Comparison of ENCODE assay signal across 22 cellular contexts in the genomic region with DNA sequence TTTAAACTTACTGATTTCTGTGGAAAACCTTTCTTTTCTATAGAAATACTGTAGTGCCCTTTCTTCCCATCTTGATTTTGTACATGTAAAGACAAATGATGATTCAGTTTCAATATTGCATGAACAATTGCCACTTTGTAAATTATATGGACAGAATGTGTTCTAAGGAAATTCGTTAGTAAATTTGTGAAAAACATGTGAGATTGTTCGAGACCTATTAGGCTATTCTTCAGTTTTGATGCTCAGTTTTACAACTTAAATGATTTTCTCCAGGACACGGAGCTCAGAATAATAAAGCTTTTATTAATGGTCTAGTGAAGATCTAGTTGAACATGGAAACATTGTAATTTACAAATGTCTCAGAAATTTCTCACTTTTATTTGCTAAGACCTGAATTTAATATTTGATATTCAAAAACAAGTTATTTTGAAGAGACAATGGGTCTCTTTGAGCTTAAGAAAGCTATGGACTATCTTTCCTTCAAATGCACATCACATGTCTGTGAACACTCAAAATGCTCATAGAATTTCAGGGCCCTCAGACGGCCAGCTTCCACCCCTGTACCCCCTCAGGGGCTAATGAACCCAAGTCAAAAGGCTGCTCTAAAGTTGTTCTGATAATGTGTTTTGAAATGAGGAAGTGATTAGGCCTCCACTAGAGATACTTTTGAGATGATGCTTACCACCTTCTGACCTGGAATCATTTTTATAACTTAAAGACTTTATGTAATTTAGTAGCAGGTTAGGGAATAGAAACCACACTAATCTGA. TPM values are rescaled to one million over a fixed set of nuclear protein-coding genes. Genes with fewer than 3 reads are reported as not detected.
DNase-seq lines count a peak whose midpoint lies in the region; ATAC-seq, FAIRE-seq and TF ChIP-seq lines count a peak whose summit lies in the region.
"Had no signal": no experiment of that assay in that cellular context is flagged by ENCODE, and none has a peak within 500 bp of the region (broad histone marks: within the 10 kb centered on the region; RNA-seq: fewer than 3 reads in every experiment).

No MANE protein-coding gene starts in this region.

- ATAC-seq in HG03442 (IDR thresholded peaks at IDR 0.05; ENCODE audit: unreplicated experiment) (no peak), foreskin keratinocyte (no peak), natural killer cell (no peak)
- ATAC-seq: CD8-positive, alpha-beta T cell had no signal

- TF ChIP-seq POLR2A in H54 (IDR thresholded peaks at IDR 0.05; ENCODE audit: low read depth, low read length), result no peak

- H3K9me3 Mint-ChIP-seq in natural killer cell, result no peaks in the 10 kb centered on the region
- H3K9me3 Mint-ChIP-seq: CD8-positive, alpha-beta T cell had no signal

- peak; percentile 76 for DNase-seq in COLO829 (ENCODE audit: low spot score)
- DNase-seq in H54 (ENCODE audit: insufficient read length, low spot score), result no peak
- peak; percentile 89 for DNase-seq in SK-MEL-5 (ENCODE audit: low read depth, low spot score)
- peak; percentile 43 for DNase-seq in epidermal melanocyte (ENCODE audit: insufficient read length, low spot score)
- DNase-seq in foreskin keratinocyte, result no peak
- no peak for DNase-seq in stimulated activated CD4-positive, alpha-beta T cell treated with anti-CD3 and anti-CD28 coated beads, Interleukin-2, amount 100 ng/mL, for 48 hours
- no peak for DNase-seq in natural killer cell
- DNase-seq: AML-193; CD8-positive, alpha-beta T cell; COR-L47; DMS 273 treated with DMSO at 0.1 percent for 48 hours; DMS53; DND-41; EL; GM23248; HCEC 1CT had no signal

- H3K4me1 ChIP-seq in foreskin keratinocyte, result no peaks in the 10 kb centered on the region

- H3K4me1 Mint-ChIP-seq in natural killer cell, result no peaks in the 10 kb centered on the region

- TF ChIP-seq CTCF in foreskin keratinocyte (conservative IDR thresholded peaks at IDR 0.05) (no peak), natural killer cell (IDR thresholded peaks at IDR 0.05) (no peak)

- H3K27ac Mint-ChIP-seq in natural killer cell, result no peak overlapping the region
- H3K27ac Mint-ChIP-seq: CD8-positive, alpha-beta T cell had no signal

- peaks cover 8 to 19% of the 10 kb centered on the region in 2 donors for H3K27me3 Mint-ChIP-seq in natural killer cell (ENCODE audit: low read depth in 2 of 2)

- FAIRE-seq in H54 (lab: Jason Lieb, UNC), result peak; percentile 85
- FAIRE-seq: A204.1, GM12892, GM18507 had no signal

- intact Hi-C loops in natural killer cell (cut with micrococcal nuclease), result no loop called here

- no peaks in the 10 kb centered on the region for H3K27me3 ChIP-seq in foreskin keratinocyte

- in situ Hi-C loops in SK-MEL-5 (cut with HindIII; ENCODE audit: low pct_unique_long_range_greater_than_20kb, low sequenced_read_pairs), result no loop called here

- no peak overlapping the region for H3K4me3 Mint-ChIP-seq in natural killer cell
- H3K4me3 Mint-ChIP-seq: CD8-positive, alpha-beta T cell had no signal

- no peaks in the 10 kb centered on the region for H3K36me3 Mint-ChIP-seq in natural killer cell
- H3K36me3 Mint-ChIP-seq: CD8-positive, alpha-beta T cell had no signal

- H3K27ac ChIP-seq in foreskin keratinocyte, result no peak overlapping the region
- H3K27ac ChIP-seq: C4-2B, GM23248, HL-60 had no signal

RNA-seq across cellular contexts. Expression of a gene that starts 54.1 kb away (rescaled TPM):
- 2.5 and 2.7 TPM in 2 replicates for total RNA-seq in SK-MEL-5 (2014; rRNA removed; shearing (Covaris generic))
- 0.99 and 1.4 TPM in 2 replicates for polyA plus RNA-seq in SK-MEL-5 (2015; cell fraction: cytosol; rRNA removed)
- 18.3 and 21.2 TPM in 2 replicates for polyA plus RNA-seq in SK-MEL-5 (2015; cell fraction: nucleus; rRNA removed)
- total RNA-seq in foreskin keratinocyte, result 3.7 and 5.4 TPM in 2 replicates
- polyA plus RNA-seq in foreskin keratinocyte, result 0.57 and 0.64 TPM in 2 replicates
- 1 to 10 TPM; 2.0 to 4.2 (median 2.1) TPM for total RNA-seq in natural killer cell

Comparison
In these comparisons a context has a peak if more than half of its experiments do, and no peak if none do; other contexts are left out.
1. DNase-seq: peak in COLO829 (single experiment), SK-MEL-5 (single experiment) and epidermal melanocyte (single experiment); none in H54 (single experiment), foreskin keratinocyte (0 of 2), stimulated activated CD4-positive, alpha-beta T cell treated with anti-CD3 and anti-CD28 coated beads, Interleukin-2, amount 100 ng/mL, for 48 hours (0 of 2) and natural killer cell (single experiment).